9 cellular contexts compared by ENCODE assay signal in genomic region chr3:72310028-72310987, GRCh38.
DNase-seq lines count a peak whose midpoint lies in the region; ATAC-seq and TF ChIP-seq lines count a peak whose summit lies in the region.
"Had no signal": no experiment of that assay in that cellular context is flagged by ENCODE, and none has a peak within 500 bp of the region (broad histone marks: within the 10 kb centered on the region; RNA-seq: fewer than 3 reads in every experiment).

No MANE protein-coding gene starts in this region.

- peak; percentile 76 for DNase-seq in GM10248 (ENCODE audit: extremely low spot score)
- DNase-seq in Peyer's patch: peak; percentile 63 to 85 (median 79)
- peak; percentile 44 for DNase-seq in dedifferentiated amniotic fluid mesenchymal stem cell (ENCODE audit: extremely low spot score)
- no peak for DNase-seq in natural killer cell
- DNase-seq in ovary: no peak
- DNase-seq in cerebellar cortex (ENCODE audit: low spot score): no peak

- no peaks in the 10 kb centered on the region for H3K36me3 Mint-ChIP-seq in natural killer cell
- H3K36me3 Mint-ChIP-seq: brain had no signal

- TF ChIP-seq EP300 in ovary (IDR thresholded peaks at IDR 0.05): no peak

- no peaks in the 10 kb centered on the region for H3K9me3 ChIP-seq in Peyer's patch
- H3K9me3 ChIP-seq in ovary: no peaks in the 10 kb centered on the region

- ATAC-seq in GM19468 (IDR thresholded peaks at IDR 0.05; ENCODE audit: extremely low read depth, unreplicated experiment) (peak; percentile 89), HG03469 (IDR thresholded peaks at IDR 0.05; ENCODE audit: unreplicated experiment) (peak; percentile 89), natural killer cell (peak; percentile 66 to 78 (median 75))

- H3K4me1 Mint-ChIP-seq in natural killer cell: peaks cover 15 to 21% of the 10 kb centered on the region in 2 donors

- POLR2A ChIA-PET in GM10248 (lab: Yijun Ruan, JAX): no interaction called here

- H3K27ac ChIP-seq in Peyer's patch (peak overlapping the region; percentile 3 to 71 (median 34)), ovary (no peak overlapping the region)

- H3K27me3 Mint-ChIP-seq in natural killer cell (ENCODE audit: low read depth in 2 of 2): peaks cover 0 to 2% of the 10 kb centered on the region in 2 donors
- H3K27me3 Mint-ChIP-seq: brain had no signal

- intact Hi-C loops in natural killer cell (cut with micrococcal nuclease): no loop called here
- intact Hi-C loops in ovary (cut with DNase I): no loop called here

- no peak for TF ChIP-seq POLR2A in Peyer's patch (IDR thresholded peaks at IDR 0.05)
- no peak for TF ChIP-seq POLR2A in ovary (IDR thresholded peaks at IDR 0.05)

- CTCF ChIA-PET in GM10248 (lab: Yijun Ruan, JAX): interaction anchor here (0.7 to 1.5 kb wide), 3 partner anchors 20 to 687 kb away, joined by 3 to 5 read pairs (median 3); partner anchors contain the start of gene PPP4R2

- H3K27me3 ChIP-seq in Peyer's patch: no peaks in the 10 kb centered on the region
- no peaks in the 10 kb centered on the region for H3K27me3 ChIP-seq in ovary

- peak overlapping the region; percentile 84 for H3K4me3 Mint-ChIP-seq in natural killer cell

- H3K36me3 ChIP-seq in Peyer's patch: no peaks in the 10 kb centered on the region
- H3K36me3 ChIP-seq in ovary: no peaks in the 10 kb centered on the region

- H3K4me3 ChIP-seq in Peyer's patch (peak overlapping the region in 1 of 4 donors; percentile 13), ovary (no peak overlapping the region)

- TF ChIP-seq CTCF in GM10248 (IDR thresholded peaks at IDR 0.05; ENCODE audit: control extremely low read depth, extremely low read depth, low read depth, missing control alignments): no peak
- peak in 1 of 6 experiments; percentile 14 for TF ChIP-seq CTCF in Peyer's patch (IDR thresholded peaks at IDR 0.05)
- TF ChIP-seq CTCF in natural killer cell (IDR thresholded peaks at IDR 0.05): no peak
- TF ChIP-seq CTCF in ovary (IDR thresholded peaks at IDR 0.05): no peak

- H3K27ac Mint-ChIP-seq in natural killer cell: peak overlapping the region; percentile 86 to 95

- no peaks in the 10 kb centered on the region for H3K9me3 Mint-ChIP-seq in natural killer cell

- 37 to 54% (median 38%) methylated on average over 19 of the region's 19 CpGs for WGBS in ovary, 3 donors

- peaks cover 0 to 8% (median 2%) of the 10 kb centered on the region in 4 donors for H3K4me1 ChIP-seq in Peyer's patch
- peaks cover 5% of the 10 kb centered on the region for H3K4me1 ChIP-seq in ovary (ENCODE audit: insufficient read depth)

Comparison
In these comparisons a context has a peak if more than half of its experiments do, and no peak if none do; other contexts are left out.
1. DNase-seq: peak in GM10248 (single experiment), Peyer's patch (3 of 3) and dedifferentiated amniotic fluid mesenchymal stem cell (single experiment); none in natural killer cell (single experiment), ovary (0 of 5) and cerebellar cortex (single experiment).
2. H3K27ac ChIP-seq: peak in Peyer's patch (4 of 4); none in ovary (0 of 2).
3. Peak in every context shown above with its lines, with median percentiles within 50 percentile points of each other: ATAC-seq.